In genomic region chr9:132877447-132877817, GRCh38 we compare ENCODE assay signal across 7 cellular contexts. TPM values are rescaled to one million over a fixed set of nuclear protein-coding genes. Genes with fewer than 3 reads are reported as not detected.
DNase-seq lines count a peak whose midpoint lies in the region; ATAC-seq and TF ChIP-seq lines count a peak whose summit lies in the region.

No MANE protein-coding gene starts in this region.

- H3K9ac ChIP-seq in HUES48 (ENCODE audit: low read depth, low read length) (no peak overlapping the region), iPS-20b (ENCODE audit: low read depth, low read length) (no peak overlapping the region; the same call in 1 of the 2 replicates)

- no peaks in the 10 kb centered on the region for H3K9me3 Mint-ChIP-seq in activated T-helper 17 cell treated with anti-CD3 and anti-CD28 coated beads, Interleukin-2, amount 50 U/mL, for 72 hours
- H3K9me3 Mint-ChIP-seq in stimulated activated naive CD8-positive, alpha-beta T cell treated with anti-CD3 and anti-CD28 coated beads, Interleukin-15, amount 100 ng/mL, for 72 hours, result no peaks in the 10 kb centered on the region

- H3K9me3 ChIP-seq in HUES48 (ENCODE audit: control insufficient read depth, insufficient read depth, low read length) (no peaks in the 10 kb centered on the region), iPS-20b (ENCODE audit: insufficient read depth, low read depth, low read length) (no peaks in the 10 kb centered on the region)

- no peaks in the 10 kb centered on the region for H3K36me3 Mint-ChIP-seq in activated T-helper 17 cell treated with anti-CD3 and anti-CD28 coated beads, Interleukin-2, amount 50 U/mL, for 72 hours (ENCODE audit: low read depth)

- no peak for DNase-seq in stimulated activated naive CD8-positive, alpha-beta T cell treated with anti-CD3 and anti-CD28 coated beads, Interleukin-15, amount 100 ng/mL, for 72 hours
- DNase-seq in GM10266 (ENCODE audit: extremely low spot score), result no peak
- no peak for DNase-seq in stimulated activated CD4-positive, alpha-beta T cell treated with anti-CD3 and anti-CD28 coated beads, Interleukin-1b, Interleukin-23, amount 100 ng/mL, for 48 hours

- H3K27me3 ChIP-seq in HUES48 (ENCODE audit: control insufficient read depth, insufficient read depth, low read length) (peaks cover 25% of the 10 kb centered on the region), iPS-20b (ENCODE audit: insufficient read depth, low read length) (peaks cover 40% of the 10 kb centered on the region)

- H3K4me1 ChIP-seq in HUES48 (ENCODE audit: control insufficient read depth, insufficient read depth, low read length) (no peaks in the 10 kb centered on the region), iPS-20b (ENCODE audit: insufficient read depth, low read length) (no peaks in the 10 kb centered on the region)

- no peak for TF ChIP-seq CTCF in GM10266 (IDR thresholded peaks at IDR 0.05; ENCODE audit: control insufficient read depth, insufficient read depth, low read depth, missing control alignments)

- no peak for ATAC-seq in activated T-helper 17 cell treated with anti-CD3 and anti-CD28 coated beads, Interleukin-2, amount 50 U/mL, for 72 hours (replicated peaks)
- no peak for ATAC-seq in stimulated activated naive CD8-positive, alpha-beta T cell treated with anti-CD3 and anti-CD28 coated beads, Interleukin-15, amount 100 ng/mL, for 72 hours
- ATAC-seq in GM21526 (IDR thresholded peaks at IDR 0.05; ENCODE audit: low FRiP score, unreplicated experiment), result no peak

- H3K27ac ChIP-seq in HUES48 (ENCODE audit: low read depth, low read length), result no peak overlapping the region
- H3K27ac ChIP-seq in iPS-20b (ENCODE audit: low read length), result no peak overlapping the region

- peak overlapping the region; percentile 82 for H3K4me3 ChIP-seq in HUES48 (ENCODE audit: low read depth, low read length)
- H3K4me3 ChIP-seq in iPS-20b (ENCODE audit: low read length), result peak overlapping the region; percentile 98

- peak overlapping the region; percentile 76 for H3K4me3 Mint-ChIP-seq in activated T-helper 17 cell treated with anti-CD3 and anti-CD28 coated beads, Interleukin-2, amount 50 U/mL, for 72 hours
- peak overlapping the region; percentile 84 to 85 for H3K4me3 Mint-ChIP-seq in stimulated activated naive CD8-positive, alpha-beta T cell treated with anti-CD3 and anti-CD28 coated beads, Interleukin-15, amount 100 ng/mL, for 72 hours

- no peaks in the 10 kb centered on the region for H3K36me3 ChIP-seq in HUES48 (ENCODE audit: control insufficient read depth, insufficient read depth, low read length)
- no peaks in the 10 kb centered on the region for H3K36me3 ChIP-seq in iPS-20b (ENCODE audit: insufficient read depth, low read depth, low read length)

- H3K27ac Mint-ChIP-seq in activated T-helper 17 cell treated with anti-CD3 and anti-CD28 coated beads, Interleukin-2, amount 50 U/mL, for 72 hours, result no peak overlapping the region
- peak overlapping the region; percentile 54 to 69 for H3K27ac Mint-ChIP-seq in stimulated activated naive CD8-positive, alpha-beta T cell treated with anti-CD3 and anti-CD28 coated beads, Interleukin-15, amount 100 ng/mL, for 72 hours

- peaks cover 6% of the 10 kb centered on the region for H3K4me1 Mint-ChIP-seq in activated T-helper 17 cell treated with anti-CD3 and anti-CD28 coated beads, Interleukin-2, amount 50 U/mL, for 72 hours
- H3K4me1 Mint-ChIP-seq in stimulated activated naive CD8-positive, alpha-beta T cell treated with anti-CD3 and anti-CD28 coated beads, Interleukin-15, amount 100 ng/mL, for 72 hours, result peaks cover 39% of the 10 kb centered on the region

- no peaks in the 10 kb centered on the region for H3K27me3 Mint-ChIP-seq in activated T-helper 17 cell treated with anti-CD3 and anti-CD28 coated beads, Interleukin-2, amount 50 U/mL, for 72 hours
- H3K27me3 Mint-ChIP-seq in stimulated activated naive CD8-positive, alpha-beta T cell treated with anti-CD3 and anti-CD28 coated beads, Interleukin-15, amount 100 ng/mL, for 72 hours, result no peaks in the 10 kb centered on the region

RNA-seq across cellular contexts. Expression of gene AK8, which starts 0.7 kb away (rescaled TPM):
- total RNA-seq in activated T-helper 17 cell treated with anti-CD3 and anti-CD28 coated beads, Interleukin-2, amount 50 U/mL, for 72 hours, result under 1 TPM in 1 of 2 donors, not detected in 1; 0.66 TPM

RNA-seq across cellular contexts. Expression of gene SPACA9, which starts 1.3 kb away (rescaled TPM):
- 1 to 10 TPM in 1 of 2 donors, under 1 TPM in 1; 0.95 to 1.3 TPM for total RNA-seq in activated T-helper 17 cell treated with anti-CD3 and anti-CD28 coated beads, Interleukin-2, amount 50 U/mL, for 72 hours
